Comparison of ENCODE assay signal across 9 cellular contexts in the genomic region with DNA sequence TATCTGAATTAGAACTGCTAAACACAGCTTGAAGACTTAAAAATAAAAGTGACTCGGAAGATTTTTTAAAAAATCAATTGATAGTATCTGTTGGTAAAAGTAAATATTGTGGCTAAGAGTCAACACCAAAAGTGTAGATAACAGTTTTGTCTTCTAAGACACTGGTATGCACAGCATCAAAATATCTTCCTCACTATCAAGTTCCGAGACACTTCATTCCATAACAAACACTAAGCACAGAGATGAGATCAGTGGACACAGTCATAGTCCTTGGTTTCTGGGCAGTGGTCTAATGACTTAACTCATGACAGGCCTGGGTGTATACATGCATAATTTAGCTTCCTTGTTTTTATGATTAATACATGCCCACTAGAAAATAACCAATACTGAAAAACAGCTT.
DNase-seq lines count a peak whose midpoint lies in the region; ATAC-seq, FAIRE-seq and TF ChIP-seq lines count a peak whose summit lies in the region.
"Had no signal": no experiment of that assay in that cellular context is flagged by ENCODE, and none has a peak within 500 bp of the region (broad histone marks: within the 10 kb centered on the region; RNA-seq: fewer than 3 reads in every experiment).

No MANE protein-coding gene starts in this region.

- BruUV-seq in GM12878 (replicated peaks; lab: Mats Ljungman, UMichigan): no TSS peak

- RAD21 ChIA-PET in GM12878 (lab: Charles Lee; ENCODE audit: unreplicated experiment): interaction anchor here (0.6 to 2.0 kb wide), 3 partner anchors 9 to 160 kb away, joined by 3 to 7 read pairs (median 4); no protein-coding TSS in a partner anchor

- H3K9me3 Mint-ChIP-seq in activated naive CD4-positive, alpha-beta T cell treated with anti-CD3 and anti-CD28 coated beads, Interleukin-2, amount 50 U/mL, for 24 hours: no peaks in the 10 kb centered on the region

- no peaks in the 10 kb centered on the region for H3K79me2 ChIP-seq in GM12878 (ENCODE audit: control insufficient read depth, insufficient read depth, low read length)

- DNase-seq in activated naive CD4-positive, alpha-beta T cell (lab: John Stamatoyannopoulos, UW): no peak
- DNase-seq in GM12878 (ENCODE audit: low read depth, low spot score): no peak
- no peak for DNase-seq in lower lobe of right lung
- DNase-seq in upper lobe of right lung: no peak
- no peak for DNase-seq in UCSD-AML1 (lab: John Stamatoyannopoulos, UW; ENCODE audit: unreplicated experiment)

- in situ Hi-C loops in GM12878 (cut with MboI): no loop called here

- TF ChIP-seq POLR2A in GM12878 (IDR thresholded peaks at IDR 0.05; ENCODE audit: low read depth, low read length): no peak

- H3K4me3 ChIP-seq in GM12878 (peak overlapping the region; percentile 8; the same call in 1 of the 2 replicates), lower lobe of right lung (peak overlapping the region; percentile 48), upper lobe of right lung (peak overlapping the region; percentile 45)
- H3K4me3 ChIP-seq: lung had no signal

- H4K20me1 ChIP-seq in GM12878 (ENCODE audit: control insufficient read depth, insufficient read depth): no peaks in the 10 kb centered on the region

- WGBS in GM12878 (ENCODE audit: insufficient coverage, insufficient replicate concordance, low lambda C conversion rate, missing lambda C conversion rate): 96% methylated on average over 2 of the region's 2 CpGs

- SMC1A ChIA-PET in GM12878 (lab: Charles Lee; ENCODE audit: uncharacterized antibody, unreplicated experiment): interaction anchor here (0.8 to 2.1 kb wide), 8 partner anchors 8 to 263 kb away, joined by 3 to 14 read pairs (median 4); no protein-coding TSS in a partner anchor

- no peak for TF ChIP-seq CTCF in GM12878 (IDR thresholded peaks at IDR 0.05 in 2 of 3, conservative IDR thresholded peaks at IDR 0.05 in 1 of 3; ENCODE audit: control insufficient read depth in 2 of 3, extremely low read depth in 1 of 3, insufficient read depth in 1 of 3, low read depth in 3 of 3, low read length in 3 of 3)
- no peak for TF ChIP-seq CTCF in lower lobe of right lung (IDR thresholded peaks at IDR 0.05)
- no peak for TF ChIP-seq CTCF in upper lobe of right lung (IDR thresholded peaks at IDR 0.05)

- CTCF ChIA-PET in GM12878 (lab: Yijun Ruan, JAX): interaction anchor here (0.8 to 2.5 kb wide), 6 partner anchors 10 to 166 kb away, joined by 3 to 18 read pairs (median 4); no protein-coding TSS in a partner anchor

- H3K27me3 ChIP-seq in GM12878 (replicated peaks in 1 of 2; ENCODE audit: control insufficient read depth in 2 of 2, insufficient read depth in 2 of 2, low read length in 1 of 2): no peaks in the 10 kb centered on the region
- H3K27me3 ChIP-seq in lower lobe of right lung (ENCODE audit: low read depth): no peaks in the 10 kb centered on the region
- no peaks in the 10 kb centered on the region for H3K27me3 ChIP-seq in upper lobe of right lung

- H3K27ac Mint-ChIP-seq in activated naive CD4-positive, alpha-beta T cell treated with anti-CD3 and anti-CD28 coated beads, Interleukin-2, amount 50 U/mL, for 24 hours: peak overlapping the region; percentile 24

- H3K4me3 Mint-ChIP-seq in activated naive CD4-positive, alpha-beta T cell treated with anti-CD3 and anti-CD28 coated beads, Interleukin-2, amount 50 U/mL, for 24 hours: peak overlapping the region; percentile 85

- H3K36me3 ChIP-seq in GM12878 (ENCODE audit: control insufficient read depth in 2 of 2, insufficient read depth in 2 of 2, low read length in 1 of 2) (no peaks in the 10 kb centered on the region), lower lobe of right lung (no peaks in the 10 kb centered on the region), upper lobe of right lung (no peaks in the 10 kb centered on the region)

- H3K4me2 ChIP-seq in GM12878 (ENCODE audit: control insufficient read depth, insufficient read depth): peak overlapping the region; percentile 67; the same call in 1 of the 2 replicates

- H3K4me1 ChIP-seq in GM12878 (ENCODE audit: control insufficient read depth, insufficient read depth, low read length) (peaks cover 7% of the 10 kb centered on the region), lower lobe of right lung (peaks cover 9% of the 10 kb centered on the region), upper lobe of right lung (peaks cover 12% of the 10 kb centered on the region)

- peaks cover 16% of the 10 kb centered on the region for H3K36me3 Mint-ChIP-seq in activated naive CD4-positive, alpha-beta T cell treated with anti-CD3 and anti-CD28 coated beads, Interleukin-2, amount 50 U/mL, for 24 hours

- POLR2A ChIA-PET in GM12878 (lab: Charles Lee): interaction anchor here (1.2 kb wide), 1 partner anchor 10 kb away, joined by 3 read pairs; no protein-coding TSS in a partner anchor

- peak overlapping the region; percentile 91 for H2AFZ ChIP-seq in GM12878 (ENCODE audit: control insufficient read depth, low read depth, low read length)

- H3K27ac ChIP-seq in GM12878 (ENCODE audit: control insufficient read depth, insufficient read depth) (peak overlapping the region; percentile 57), lower lobe of right lung (peak overlapping the region; percentile 61), upper lobe of right lung (peak overlapping the region; percentile 49)

- peaks cover 31% of the 10 kb centered on the region for H3K4me1 Mint-ChIP-seq in activated naive CD4-positive, alpha-beta T cell treated with anti-CD3 and anti-CD28 coated beads, Interleukin-2, amount 50 U/mL, for 24 hours

- H3K9me3 ChIP-seq in GM12878 (replicated peaks; ENCODE audit: control insufficient read depth, insufficient read depth, low read length) (no peaks in the 10 kb centered on the region), lower lobe of right lung (no peaks in the 10 kb centered on the region), upper lobe of right lung (no peaks in the 10 kb centered on the region)

- ATAC-seq in GM12878 (no peak), lower lobe of right lung (peak; percentile 53 to 76), upper lobe of right lung (peak; percentile 69), GM18511 (IDR thresholded peaks at IDR 0.05; ENCODE audit: unreplicated experiment) (no peak), GM18498 (IDR thresholded peaks at IDR 0.05; ENCODE audit: unreplicated experiment) (no peak)

- no peak overlapping the region for H3K9ac ChIP-seq in GM12878 (ENCODE audit: control insufficient read depth, insufficient read depth, low read length)

- TF ChIP-seq EP300 in GM12878 (IDR thresholded peaks at IDR 0.05; ENCODE audit: borderline replicate concordance in 1 of 2, control insufficient read depth in 1 of 2, low read depth in 2 of 2, low read length in 2 of 2): no peak

- intact Hi-C loops in GM12878 (cut with micrococcal nuclease; ENCODE audit: unreplicated experiment): no loop called here
- intact Hi-C loops in lower lobe of right lung (cut with DNase I): no loop called here
- intact Hi-C loops in upper lobe of right lung (cut with DNase I): no loop called here

- H3K27me3 Mint-ChIP-seq in activated naive CD4-positive, alpha-beta T cell treated with anti-CD3 and anti-CD28 coated beads, Interleukin-2, amount 50 U/mL, for 24 hours: no peaks in the 10 kb centered on the region

- no peak for TF ChIP-seq RAD21 in GM12878 (IDR thresholded peaks at IDR 0.05; ENCODE audit: insufficient read depth, low read depth, low read length)

- no peak for FAIRE-seq in GM12878 (lab: Jason Lieb, UNC)

TF ChIP-seq in GM12878, 131 proteins besides CTCF, POLR2A, EP300 and RAD21:
- TF ChIP-seq JUNB (IDR thresholded peaks at IDR 0.05): 0 out of 2 replicates have a peak, but pooled peaks have one; percentile 8
- TF ChIP-seq, protein P1, sequence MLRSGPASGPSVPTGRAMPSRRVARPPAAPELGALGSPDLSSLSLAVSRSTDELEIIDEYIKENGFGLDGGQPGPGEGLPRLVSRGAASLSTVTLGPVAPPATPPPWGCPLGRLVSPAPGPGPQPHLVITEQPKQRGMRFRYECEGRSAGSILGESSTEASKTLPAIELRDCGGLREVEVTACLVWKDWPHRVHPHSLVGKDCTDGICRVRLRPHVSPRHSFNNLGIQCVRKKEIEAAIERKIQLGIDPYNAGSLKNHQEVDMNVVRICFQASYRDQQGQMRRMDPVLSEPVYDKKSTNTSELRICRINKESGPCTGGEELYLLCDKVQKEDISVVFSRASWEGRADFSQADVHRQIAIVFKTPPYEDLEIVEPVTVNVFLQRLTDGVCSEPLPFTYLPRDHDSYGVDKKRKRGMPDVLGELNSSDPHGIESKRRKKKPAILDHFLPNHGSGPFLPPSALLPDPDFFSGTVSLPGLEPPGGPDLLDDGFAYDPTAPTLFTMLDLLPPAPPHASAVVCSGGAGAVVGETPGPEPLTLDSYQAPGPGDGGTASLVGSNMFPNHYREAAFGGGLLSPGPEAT (IDR thresholded peaks at IDR 0.05; ENCODE audit: low read depth): no peak

Comparison
In these comparisons a context has a peak if more than half of its experiments do, and no peak if none do; other contexts are left out.
1. ATAC-seq: peak in lower lobe of right lung (2 of 2) and upper lobe of right lung (single experiment); none in GM12878 (single experiment), GM18511 (single experiment) and GM18498 (single experiment).
2. Peak in every context shown above with its lines, with median percentiles within 50 percentile points of each other: H3K27ac ChIP-seq and H3K4me3 ChIP-seq.